ENCODE assay signal across 28 cellular contexts in the genomic region with DNA sequence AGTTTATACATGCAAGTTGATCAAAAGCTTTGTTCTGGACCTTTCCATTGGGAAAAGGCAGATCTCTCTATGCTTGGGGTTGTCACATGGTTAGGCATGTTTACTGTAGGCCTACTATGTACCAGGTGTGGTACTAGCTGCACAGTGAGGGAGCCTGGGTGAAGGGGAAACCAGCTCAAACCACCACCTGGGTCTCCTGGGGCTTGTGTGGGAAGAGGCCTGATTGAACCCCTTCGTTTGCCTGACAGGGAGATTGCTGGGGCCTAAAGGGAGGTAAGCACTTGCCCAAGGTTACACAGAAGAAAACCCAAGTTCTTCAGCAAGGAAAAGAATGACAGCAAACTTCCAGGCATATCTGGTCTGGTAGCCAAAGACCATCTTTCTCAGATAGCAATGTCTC.
"Had no signal": no experiment of that assay in that cellular context is flagged by ENCODE, and none has a peak within 500 bp of the region (broad histone marks: within the 10 kb centered on the region; RNA-seq: fewer than 3 reads in every experiment).

No MANE protein-coding gene starts in this region.

- H3K4me1 ChIP-seq: neural progenitor cell, parathyroid adenoma, psoas muscle, right lobe of liver, sigmoid colon, stomach, thyroid gland, tibial nerve, upper lobe of right lung, uterus had no signal

- H3K36me3 ChIP-seq: neural progenitor cell, ovary, right lobe of liver, sigmoid colon, stomach, thoracic aorta, thyroid gland, tibial nerve, upper lobe of right lung, uterus had no signal

- H3K27ac Mint-ChIP-seq: natural killer cell; nephron; neural progenitor cell; progenitor cell of endocrine pancreas; stimulated activated effector memory CD8-positive, alpha-beta T cell treated with anti-CD3 and anti-CD28 coated beads, Interleukin-12 subunit alpha, Interleukin-12 subunit beta, amount 100 ng/mL, for 72 hours; stimulated activated naive B cell treated with anti-CD40 and anti-IgM and Interleukin-4, amounts not matched to agents 10 μg/mL and 1 μg/mL and 100 μg/mL, for 72 hours; stimulated activated naive CD8-positive, alpha-beta T cell treated with anti-CD3 and anti-CD28 coated beads, Interleukin-15, Interleukin-2, amounts not matched to agents 100 ng/mL and 50 ng/mL, for 24 hours; type B pancreatic cell had no signal

- H3K9ac ChIP-seq: neural progenitor cell, parathyroid adenoma had no signal

- H3K4me1 Mint-ChIP-seq: natural killer cell; nephron; neural progenitor cell; stimulated activated effector memory CD8-positive, alpha-beta T cell treated with anti-CD3 and anti-CD28 coated beads, Interleukin-12 subunit alpha, Interleukin-12 subunit beta, amount 100 ng/mL, for 72 hours had no signal

- H3K27me3 ChIP-seq: neural progenitor cell, ovary, right lobe of liver, sigmoid colon, thyroid gland, tibial nerve, upper lobe of right lung, uterus had no signal

- H3K4me3 Mint-ChIP-seq: natural killer cell; nephron; neural progenitor cell; stimulated activated effector memory CD8-positive, alpha-beta T cell treated with anti-CD3 and anti-CD28 coated beads, Interleukin-12 subunit alpha, Interleukin-12 subunit beta, amount 100 ng/mL, for 72 hours; stimulated activated naive B cell treated with anti-CD40 and anti-IgM and Interleukin-4, amounts not matched to agents 10 μg/mL and 1 μg/mL and 100 μg/mL, for 72 hours; stimulated activated naive CD8-positive, alpha-beta T cell treated with anti-CD3 and anti-CD28 coated beads, Interleukin-15, Interleukin-2, amounts not matched to agents 100 ng/mL and 50 ng/mL, for 24 hours; type B pancreatic cell had no signal

- H3K4me2 ChIP-seq: neural progenitor cell had no signal

- H3K79me2 ChIP-seq: parathyroid adenoma had no signal

- H3K27ac ChIP-seq: neural progenitor cell, ovary, parathyroid adenoma, psoas muscle, right lobe of liver, sigmoid colon, stomach, thoracic aorta, thyroid gland, tibial nerve, upper lobe of right lung, uterus had no signal

- H3K4me3 ChIP-seq: neural progenitor cell, ovary, psoas muscle, right lobe of liver, sigmoid colon, stomach, thoracic aorta, thyroid gland, tibial nerve, upper lobe of right lung, uterus had no signal

- DNase-seq: natural killer cell; occipital lobe; ovary; posterior cingulate gyrus; psoas muscle; right cardiac atrium; right lobe of liver; sigmoid colon; small intestine; stimulated activated CD4-positive, alpha-beta T cell treated with anti-CD3 and anti-CD28 coated beads, Interleukin-15, amount 100 ng/mL, for 24 hours; stimulated activated CD4-positive, alpha-beta T cell treated with anti-CD3 and anti-CD28 coated beads, Interleukin-2, amount 100 ng/mL, for 24 hours; stimulated activated CD4-positive, alpha-beta T cell treated with anti-CD3 and anti-CD28 coated beads, Interleukin-2, amount 100 ng/mL, for 48 hours; stimulated activated CD4-positive, alpha-beta T cell treated with anti-CD3 and anti-CD28 coated beads, Interleukin-4, amount 100 ng/mL, for 24 hours; stimulated activated naive B cell treated with anti-CD40 and anti-IgM and Interleukin-4, amounts not matched to agents 10 μg/mL and 1 μg/mL and 100 μg/mL, for 72 hours; stimulated activated naive CD4-positive, alpha-beta T cell treated with Interleukin-2 at 50 U/mL for 16 hours; stomach; thyroid gland; upper lobe of right lung; uterus had no signal

- H3K9me3 Mint-ChIP-seq: natural killer cell; nephron; neural progenitor cell; stimulated activated effector memory CD8-positive, alpha-beta T cell treated with anti-CD3 and anti-CD28 coated beads, Interleukin-12 subunit alpha, Interleukin-12 subunit beta, amount 100 ng/mL, for 72 hours; stimulated activated naive CD8-positive, alpha-beta T cell treated with anti-CD3 and anti-CD28 coated beads, Interleukin-15, Interleukin-2, amounts not matched to agents 100 ng/mL and 50 ng/mL, for 24 hours had no signal

- H3K9me3 ChIP-seq: ovary, psoas muscle, right lobe of liver, sigmoid colon, stomach, thoracic aorta, thyroid gland, tibial nerve, upper lobe of right lung, uterus had no signal

- ATAC-seq: natural killer cell; psoas muscle; right cardiac atrium; right lobe of liver; stimulated activated effector memory CD8-positive, alpha-beta T cell treated with anti-CD3 and anti-CD28 coated beads, Interleukin-12 subunit alpha, Interleukin-12 subunit beta, amount 100 ng/mL, for 72 hours; stimulated activated naive B cell treated with anti-CD40 and anti-IgM and Interleukin-4, amounts not matched to agents 10 μg/mL and 1 μg/mL and 100 μg/mL, for 72 hours; upper lobe of right lung had no signal

- H3K36me3 Mint-ChIP-seq: natural killer cell; neural progenitor cell; stimulated activated effector memory CD8-positive, alpha-beta T cell treated with anti-CD3 and anti-CD28 coated beads, Interleukin-12 subunit alpha, Interleukin-12 subunit beta, amount 100 ng/mL, for 72 hours; stimulated activated naive B cell treated with anti-CD40 and anti-IgM and Interleukin-4, amounts not matched to agents 10 μg/mL and 1 μg/mL and 100 μg/mL, for 72 hours; type B pancreatic cell had no signal

- H2AFZ ChIP-seq: neural progenitor cell, parathyroid adenoma had no signal
